15 cellular contexts compared by ENCODE assay signal in genomic region chr6:83292900-83293843, GRCh38.
DNase-seq lines count a peak whose midpoint lies in the region; ATAC-seq and TF ChIP-seq lines count a peak whose summit lies in the region.
"Had no signal": no experiment of that assay in that cellular context is flagged by ENCODE, and none has a peak within 500 bp of the region (broad histone marks: within the 10 kb centered on the region; RNA-seq: fewer than 3 reads in every experiment).

No MANE protein-coding gene starts in this region.

- no peaks in the 10 kb centered on the region for H3K27me3 ChIP-seq in heart right ventricle
- H3K27me3 ChIP-seq: thyroid gland had no signal

- no peak overlapping the region for H3K27ac Mint-ChIP-seq in activated naive CD8-positive, alpha-beta T cell treated with anti-CD3 and anti-CD28 coated beads, Interleukin-2, amount 50 U/mL, for 24 hours
- H3K27ac Mint-ChIP-seq in activated naive CD8-positive, alpha-beta T cell treated with anti-CD3 and anti-CD28 coated beads for 36 hours, result no peak overlapping the region
- peak overlapping the region; percentile 15 for H3K27ac Mint-ChIP-seq in stimulated activated naive CD8-positive, alpha-beta T cell treated with anti-CD3 and anti-CD28 coated beads, Interleukin-15, Interleukin-2, amounts not matched to agents 100 ng/mL and 50 ng/mL, for 24 hours
- H3K27ac Mint-ChIP-seq: activated B cell treated with CpG ODN at 0.5 μM for 24 hours; activated naive CD8-positive, alpha-beta T cell treated with anti-CD3 and anti-CD28 coated beads, Interleukin-2, amount 10 ng/mL, durations not matched to agents 7 days and 5 days had no signal

- H3K4me3 Mint-ChIP-seq in activated naive CD8-positive, alpha-beta T cell treated with anti-CD3 and anti-CD28 coated beads, Interleukin-2, amount 50 U/mL, for 24 hours, result no peak overlapping the region
- H3K4me3 Mint-ChIP-seq in activated naive CD8-positive, alpha-beta T cell treated with anti-CD3 and anti-CD28 coated beads for 36 hours, result no peak overlapping the region
- no peak overlapping the region for H3K4me3 Mint-ChIP-seq in stimulated activated naive CD8-positive, alpha-beta T cell treated with anti-CD3 and anti-CD28 coated beads, Interleukin-15, Interleukin-2, amounts not matched to agents 100 ng/mL and 50 ng/mL, for 24 hours
- H3K4me3 Mint-ChIP-seq: activated B cell treated with CpG ODN at 0.5 μM for 24 hours; activated naive CD8-positive, alpha-beta T cell treated with anti-CD3 and anti-CD28 coated beads, Interleukin-2, amount 10 ng/mL, durations not matched to agents 7 days and 5 days had no signal

- H3K9me3 ChIP-seq in heart right ventricle, result peaks cover 0 to 22% (median 0%) of the 10 kb centered on the region in 11 donors
- H3K9me3 ChIP-seq: thyroid gland had no signal

- no peaks in the 10 kb centered on the region for H3K36me3 ChIP-seq in heart right ventricle
- H3K36me3 ChIP-seq: thyroid gland had no signal

- DNase-seq in activated naive CD8-positive, alpha-beta T cell treated with anti-CD3 and anti-CD28 coated beads, Interleukin-2, amount 50 U/mL, for 24 hours, result no peak
- DNase-seq in activated naive CD8-positive, alpha-beta T cell treated with anti-CD3 and anti-CD28 coated beads for 36 hours, result no peak
- DNase-seq in NCI-H345 (lab: John Stamatoyannopoulos, UW) (no peak), heart right ventricle (no peak), cerebellar nuclear complex (lab: John Stamatoyannopoulos, UW) (no peak)
- DNase-seq: activated B cell treated with CpG ODN at 0.5 μM for 24 hours; activated naive CD8-positive, alpha-beta T cell treated with anti-CD3 and anti-CD28 coated beads, Interleukin-2, amount 10 ng/mL, durations not matched to agents 7 days and 5 days; DND-41; hypothalamus; Kasumi-1; SHP77; thyroid gland had no signal

- H3K4me1 Mint-ChIP-seq in activated naive CD8-positive, alpha-beta T cell treated with anti-CD3 and anti-CD28 coated beads, Interleukin-2, amount 50 U/mL, for 24 hours, result peaks cover 7% of the 10 kb centered on the region
- peaks cover 8% of the 10 kb centered on the region for H3K4me1 Mint-ChIP-seq in activated naive CD8-positive, alpha-beta T cell treated with anti-CD3 and anti-CD28 coated beads for 36 hours
- H3K4me1 Mint-ChIP-seq in stimulated activated naive CD8-positive, alpha-beta T cell treated with anti-CD3 and anti-CD28 coated beads, Interleukin-15, Interleukin-2, amounts not matched to agents 100 ng/mL and 50 ng/mL, for 24 hours (ENCODE audit: low read depth), result peaks cover 10% of the 10 kb centered on the region
- H3K4me1 Mint-ChIP-seq: activated B cell treated with CpG ODN at 0.5 μM for 24 hours had no signal

- H3K27me3 Mint-ChIP-seq in activated naive CD8-positive, alpha-beta T cell treated with anti-CD3 and anti-CD28 coated beads, Interleukin-2, amount 50 U/mL, for 24 hours, result peaks cover 28% of the 10 kb centered on the region
- H3K27me3 Mint-ChIP-seq in activated naive CD8-positive, alpha-beta T cell treated with anti-CD3 and anti-CD28 coated beads for 36 hours, result peaks cover 41% of the 10 kb centered on the region
- peaks cover 46% of the 10 kb centered on the region for H3K27me3 Mint-ChIP-seq in stimulated activated naive CD8-positive, alpha-beta T cell treated with anti-CD3 and anti-CD28 coated beads, Interleukin-15, Interleukin-2, amounts not matched to agents 100 ng/mL and 50 ng/mL, for 24 hours

- TF ChIP-seq CTCF in heart right ventricle (IDR thresholded peaks at IDR 0.05), result no peak

- no peaks in the 10 kb centered on the region for H3K36me3 Mint-ChIP-seq in activated naive CD8-positive, alpha-beta T cell treated with anti-CD3 and anti-CD28 coated beads, Interleukin-2, amount 50 U/mL, for 24 hours (ENCODE audit: low read depth)
- H3K36me3 Mint-ChIP-seq in activated naive CD8-positive, alpha-beta T cell treated with anti-CD3 and anti-CD28 coated beads for 36 hours, result no peaks in the 10 kb centered on the region
- no peaks in the 10 kb centered on the region for H3K36me3 Mint-ChIP-seq in stimulated activated naive CD8-positive, alpha-beta T cell treated with anti-CD3 and anti-CD28 coated beads, Interleukin-15, Interleukin-2, amounts not matched to agents 100 ng/mL and 50 ng/mL, for 24 hours (ENCODE audit: low read depth)
- H3K36me3 Mint-ChIP-seq: activated naive CD8-positive, alpha-beta T cell treated with anti-CD3 and anti-CD28 coated beads, Interleukin-2, amount 10 ng/mL, durations not matched to agents 7 days and 5 days had no signal

- H3K4me3 ChIP-seq in heart right ventricle, result no peak overlapping the region
- H3K4me3 ChIP-seq: thyroid gland had no signal

- H3K4me1 ChIP-seq in heart right ventricle, result no peaks in the 10 kb centered on the region
- H3K4me1 ChIP-seq: thyroid gland had no signal

- 91 to 92% methylated on average over 9 of the region's 9 CpGs for WGBS in heart right ventricle, 2 donors

- peak; percentile 78 for ATAC-seq in activated naive CD8-positive, alpha-beta T cell treated with anti-CD3 and anti-CD28 coated beads, Interleukin-2, amount 50 U/mL, for 24 hours
- ATAC-seq in GM21717 (IDR thresholded peaks at IDR 0.05; ENCODE audit: unreplicated experiment) (peak; percentile 91), HG03175 (IDR thresholded peaks at IDR 0.05; ENCODE audit: unreplicated experiment) (peak; percentile 93), heart right ventricle (no peak)

- intact Hi-C loops in heart right ventricle (cut with DNase I), result no loop called here

- H3K27ac ChIP-seq in heart right ventricle, result no peak overlapping the region
- H3K27ac ChIP-seq: thyroid gland had no signal

- peaks cover 11% of the 10 kb centered on the region for H3K9me3 Mint-ChIP-seq in activated naive CD8-positive, alpha-beta T cell treated with anti-CD3 and anti-CD28 coated beads, Interleukin-2, amount 50 U/mL, for 24 hours
- peaks cover 6% of the 10 kb centered on the region for H3K9me3 Mint-ChIP-seq in activated naive CD8-positive, alpha-beta T cell treated with anti-CD3 and anti-CD28 coated beads for 36 hours
- H3K9me3 Mint-ChIP-seq in stimulated activated naive CD8-positive, alpha-beta T cell treated with anti-CD3 and anti-CD28 coated beads, Interleukin-15, Interleukin-2, amounts not matched to agents 100 ng/mL and 50 ng/mL, for 24 hours, result peaks cover 11% of the 10 kb centered on the region
- H3K9me3 Mint-ChIP-seq: activated B cell treated with CpG ODN at 0.5 μM for 24 hours had no signal

Comparison
In these comparisons a context has a peak if more than half of its experiments do, and no peak if none do; other contexts are left out.
1. ATAC-seq: peak in activated naive CD8-positive, alpha-beta T cell treated with anti-CD3 and anti-CD28 coated beads, Interleukin-2, amount 50 U/mL, for 24 hours (single experiment), GM21717 (single experiment) and HG03175 (single experiment); none in heart right ventricle (0 of 8).